Comparison of ENCODE assay signal across 8 cellular contexts in genomic region chr11:326842-327580, GRCh38.
DNase-seq lines count a peak whose midpoint lies in the region; ATAC-seq lines count a peak whose summit lies in the region.

No MANE protein-coding gene starts in this region.

- no peaks in the 10 kb centered on the region for H3K27me3 ChIP-seq in NT2/D1 (ENCODE audit: insufficient read depth, insufficient read length)

- no peak overlapping the region for H3K4me3 ChIP-seq in NT2/D1 (ENCODE audit: insufficient read length, low read depth)

- H3K9ac ChIP-seq in NT2/D1 (ENCODE audit: insufficient read length, low read depth): peak overlapping the region; percentile 26

- H3K9me3 ChIP-seq in NT2/D1 (ENCODE audit: insufficient read depth, low read length): peaks cover 14% of the 10 kb centered on the region; the same call in 1 of the 2 replicates

- H3K4me1 ChIP-seq in NT2/D1 (ENCODE audit: insufficient read depth, insufficient read length): peaks cover 11% of the 10 kb centered on the region

- ATAC-seq in GM21737 (IDR thresholded peaks at IDR 0.05; ENCODE audit: unreplicated experiment) (peak; percentile 41), HG03565 (IDR thresholded peaks at IDR 0.05; ENCODE audit: unreplicated experiment) (no peak)

- H3K36me3 ChIP-seq in NT2/D1 (ENCODE audit: insufficient read depth, insufficient read length, low read length): no peaks in the 10 kb centered on the region

- DNase-seq in ELR (ENCODE audit: low read depth) (peak; percentile 46), NT2/D1 (ENCODE audit: low read depth, low spot score) (no peak), amniotic epithelial cell (ENCODE audit: low read depth) (peak; percentile 66), islet precursor cell (peak; percentile 37), NCI-H2081 (lab: John Stamatoyannopoulos, UW) (no peak)
- DNase-seq in stimulated activated CD4-positive, alpha-beta T cell treated with anti-CD3 and anti-CD28 coated beads, Interleukin-2, amount 100 ng/mL, for 24 hours: peak; percentile 51 to 74

Comparison
In these comparisons a context has a peak if more than half of its experiments do, and no peak if none do; other contexts are left out.
1. DNase-seq: peak in ELR (single experiment), amniotic epithelial cell (single experiment), islet precursor cell (single experiment) and stimulated activated CD4-positive, alpha-beta T cell treated with anti-CD3 and anti-CD28 coated beads, Interleukin-2, amount 100 ng/mL, for 24 hours (2 of 2); none in NT2/D1 (single experiment) and NCI-H2081 (0 of 2).